13 cellular contexts compared by ENCODE assay signal in the genomic region with DNA sequence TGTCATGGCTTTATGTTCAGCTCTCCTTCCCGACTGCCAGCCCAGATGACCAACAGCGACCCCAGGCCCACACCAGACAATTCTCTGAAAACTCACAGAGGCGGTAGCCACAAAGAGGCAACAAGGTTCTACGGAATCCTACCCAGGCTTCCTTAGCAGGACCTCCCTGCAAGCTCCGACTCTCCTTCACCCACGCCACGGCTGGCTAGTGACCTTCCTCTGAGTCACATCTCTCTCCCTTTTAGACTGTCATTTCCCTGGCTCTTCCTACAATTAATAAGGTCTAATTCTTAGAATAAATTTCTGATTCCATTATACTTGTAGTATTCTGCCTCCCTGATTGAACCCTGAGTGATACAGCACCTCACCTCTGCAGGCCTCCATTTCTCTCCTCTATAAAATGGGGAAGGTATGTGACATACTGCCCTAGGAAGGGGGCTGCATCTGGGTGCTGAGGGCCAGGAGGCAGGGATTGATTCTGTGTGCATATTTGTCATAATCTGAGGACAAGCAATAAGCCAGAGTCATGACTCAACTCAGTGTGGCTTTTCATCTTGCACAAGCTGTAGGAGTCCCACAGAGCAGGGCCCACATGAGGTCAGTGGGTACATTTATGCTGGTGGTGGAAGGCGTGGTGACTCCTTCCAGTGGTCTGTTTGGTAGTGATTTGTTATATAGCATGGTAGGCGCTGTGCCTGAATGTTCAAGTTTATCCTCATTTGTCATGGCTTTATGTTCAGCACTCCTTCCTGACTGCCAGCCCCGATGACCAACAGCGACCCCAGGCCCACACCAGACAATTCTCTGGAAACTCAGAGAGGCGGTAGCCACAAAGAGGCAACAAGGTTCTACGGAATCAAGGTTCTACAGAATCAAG. TPM values are rescaled to one million over a fixed set of nuclear protein-coding genes. Genes with fewer than 3 reads are reported as not detected.
DNase-seq lines count a peak whose midpoint lies in the region; ATAC-seq, FAIRE-seq and TF ChIP-seq lines count a peak whose summit lies in the region.
"Had no signal": no experiment of that assay in that cellular context is flagged by ENCODE, and none has a peak within 500 bp of the region (broad histone marks: within the 10 kb centered on the region; RNA-seq: fewer than 3 reads in every experiment).

No MANE protein-coding gene starts in this region.

- DNase-seq in GM03348 (ENCODE audit: low spot score) (peak; percentile 73), M059J (ENCODE audit: low read depth) (peak; percentile 63), GM12878 (ENCODE audit: low read depth, low spot score) (no peak), trophoblast cell (peak; percentile 92), NCI-H345 (lab: John Stamatoyannopoulos, UW) (no peak), DMS153 (lab: John Stamatoyannopoulos, UW) (no peak), iPS-NIHi11 (ENCODE audit: low spot score) (no peak)
- DNase-seq: activated CD4-positive, alpha-beta T cell treated with anti-CD3 and anti-CD28 coated beads, Interleukin-2, amount 50 U/mL, for 48 hours; DMS79 treated with DMSO at 0.1 percent for 48 hours; gastrocnemius medialis; left ventricle myocardium superior had no signal

- no TSS peak for BruUV-seq in GM12878 (replicated peaks; lab: Mats Ljungman, UMichigan)

- no peak overlapping the region for H3K14ac ChIP-seq in trophoblast cell (ENCODE audit: low read length)

- in situ Hi-C loops in GM12878 (cut with MboI) = no loop called here

- H4K8ac ChIP-seq in trophoblast cell (ENCODE audit: low read depth, low read length) = no peak overlapping the region

- CTCF ChIA-PET in GM12878 (lab: Yijun Ruan, JAX) = interaction anchor here (0.6 to 1.1 kb wide), 3 partner anchors 17 to 713 kb away, joined by 3 read pairs; no protein-coding TSS in a partner anchor

- H2AFZ ChIP-seq in GM12878 (ENCODE audit: control insufficient read depth, low read depth, low read length) = no peak overlapping the region
- H2AFZ ChIP-seq in trophoblast cell (ENCODE audit: insufficient read depth, low read length, poor library complexity) = no peak overlapping the region

- H2BK5ac ChIP-seq in trophoblast cell (ENCODE audit: low read depth, low read length, poor library complexity) = no peak overlapping the region

- H2BK120ac ChIP-seq in trophoblast cell (ENCODE audit: insufficient read depth, low read length, poor library complexity) = no peak overlapping the region

- RAD21 ChIA-PET in GM12878 (lab: Charles Lee; ENCODE audit: unreplicated experiment) = no interaction called here

- no peak overlapping the region for H3K18ac ChIP-seq in trophoblast cell (ENCODE audit: low read length)

- H3K4me1 ChIP-seq in GM12878 (ENCODE audit: control insufficient read depth, insufficient read depth, low read length) (no peaks in the 10 kb centered on the region), trophoblast cell (ENCODE audit: control insufficient read depth in 1 of 2, insufficient read depth in 2 of 2, low read length in 2 of 2) (peaks cover 9 to 17% of the 10 kb centered on the region in 2 experiments)
- H3K4me1 ChIP-seq: gastrocnemius medialis, pancreas had no signal

- peak; percentile 32; the same call in 1 of the 3 replicates for ATAC-seq in GM12878
- ATAC-seq: gastrocnemius medialis, left ventricle myocardium superior, pancreas had no signal

- no peak overlapping the region for H2AK5ac ChIP-seq in trophoblast cell (ENCODE audit: low read length)

- H3K27ac ChIP-seq in GM12878 (ENCODE audit: control insufficient read depth, insufficient read depth) (no peak overlapping the region), trophoblast cell (ENCODE audit: low read depth, low read length) (no peak overlapping the region)
- H3K27ac ChIP-seq: gastrocnemius medialis, KMS-11, pancreas had no signal

- no peak overlapping the region for H3K9ac ChIP-seq in GM12878 (ENCODE audit: control insufficient read depth, insufficient read depth, low read length)
- H3K9ac ChIP-seq in trophoblast cell (ENCODE audit: low read length) = no peak overlapping the region
- H3K9ac ChIP-seq: KMS-11 had no signal

- no peaks in the 10 kb centered on the region for H3K27me3 ChIP-seq in GM12878 (replicated peaks in 1 of 2; ENCODE audit: control insufficient read depth in 2 of 2, insufficient read depth in 2 of 2, low read length in 1 of 2)
- no peaks in the 10 kb centered on the region for H3K27me3 ChIP-seq in trophoblast cell (ENCODE audit: insufficient read depth, low read length)
- H3K27me3 ChIP-seq: pancreas had no signal

- H3K4me2 ChIP-seq in GM12878 (ENCODE audit: control insufficient read depth, insufficient read depth) = no peak overlapping the region
- no peak overlapping the region for H3K4me2 ChIP-seq in trophoblast cell (ENCODE audit: low read length)
- H3K4me2 ChIP-seq: KMS-11 had no signal

- H3K4me3 ChIP-seq in GM12878 (no peak overlapping the region), trophoblast cell (ENCODE audit: low read depth, low read length) (no peak overlapping the region)
- H3K4me3 ChIP-seq: gastrocnemius medialis, pancreas had no signal

- no peak for TF ChIP-seq POLR2A in GM12878 (IDR thresholded peaks at IDR 0.05; ENCODE audit: low read depth, low read length)

- 45% methylated on average over 13 of the region's 13 CpGs for WGBS in GM12878 (ENCODE audit: insufficient coverage, insufficient replicate concordance, low lambda C conversion rate, missing lambda C conversion rate)
- WGBS in trophoblast cell (ENCODE audit: extremely low coverage, insufficient coverage, insufficient read length) = no CpG with 5 or more reads among the region's 13 CpGs

- SMC1A ChIA-PET in GM12878 (lab: Charles Lee; ENCODE audit: uncharacterized antibody, unreplicated experiment) = interaction anchor here (0.7 kb wide), 1 partner anchor 823 kb away, joined by 3 read pairs; no protein-coding TSS in a partner anchor

- TF ChIP-seq EP300 in GM12878 (IDR thresholded peaks at IDR 0.05; ENCODE audit: borderline replicate concordance in 1 of 2, control insufficient read depth in 1 of 2, low read depth in 2 of 2, low read length in 2 of 2) = no peak

- POLR2A ChIA-PET in GM12878 (lab: Charles Lee) = no interaction called here

- H2BK12ac ChIP-seq in trophoblast cell (ENCODE audit: low read length) = no peak overlapping the region

- no peaks in the 10 kb centered on the region for H3K79me2 ChIP-seq in GM12878 (ENCODE audit: control insufficient read depth, insufficient read depth, low read length)
- H3K79me2 ChIP-seq in trophoblast cell (ENCODE audit: control insufficient read depth, insufficient read depth, low read length, poor library complexity) = no peaks in the 10 kb centered on the region

- H4K12ac ChIP-seq in trophoblast cell (ENCODE audit: low read depth, low read length) = no peak overlapping the region

- no peaks in the 10 kb centered on the region for H3K9me3 ChIP-seq in GM12878 (replicated peaks; ENCODE audit: control insufficient read depth, insufficient read depth, low read length)
- H3K9me3 ChIP-seq in trophoblast cell (ENCODE audit: insufficient read depth, low read depth, low read length) = no peaks in the 10 kb centered on the region
- H3K9me3 ChIP-seq: gastrocnemius medialis, pancreas had no signal

- intact Hi-C loops in GM12878 (cut with micrococcal nuclease; ENCODE audit: unreplicated experiment) = no loop called here

- TF ChIP-seq RAD21 in GM12878 (IDR thresholded peaks at IDR 0.05; ENCODE audit: insufficient read depth, low read depth, low read length) = no peak

- no peak for FAIRE-seq in GM12878 (lab: Jason Lieb, UNC)
- FAIRE-seq: pancreas had no signal

- no peak overlapping the region for H3K4ac ChIP-seq in trophoblast cell (ENCODE audit: low read depth, low read length)

- H4K20me1 ChIP-seq in GM12878 (ENCODE audit: control insufficient read depth, insufficient read depth) = no peaks in the 10 kb centered on the region

- no peak overlapping the region for H4K91ac ChIP-seq in trophoblast cell (ENCODE audit: low read depth, low read length)

- H3K36me3 ChIP-seq in GM12878 (ENCODE audit: control insufficient read depth in 2 of 2, insufficient read depth in 2 of 2, low read length in 1 of 2) (no peaks in the 10 kb centered on the region), trophoblast cell (ENCODE audit: control insufficient read depth in 1 of 2, insufficient read depth in 2 of 2, low read length in 2 of 2) (no peaks in the 10 kb centered on the region)
- H3K36me3 ChIP-seq: gastrocnemius medialis, pancreas had no signal

- no peaks in the 10 kb centered on the region for H3K79me1 ChIP-seq in trophoblast cell (ENCODE audit: low read length)

- H3K23ac ChIP-seq in trophoblast cell (ENCODE audit: low read length) = no peak overlapping the region

- TF ChIP-seq CTCF in GM12878 (IDR thresholded peaks at IDR 0.05 in 2 of 3, conservative IDR thresholded peaks at IDR 0.05 in 1 of 3; ENCODE audit: control insufficient read depth in 2 of 3, extremely low read depth in 1 of 3, insufficient read depth in 1 of 3, low read depth in 3 of 3, low read length in 3 of 3) = no peak

TF ChIP-seq in GM12878, 131 proteins besides CTCF, POLR2A, EP300 and RAD21:
- no peak for TF ChIP-seq TBL1XR1 (IDR thresholded peaks at IDR 0.05; ENCODE audit: low read depth, low read length)

RNA-seq across cellular contexts. Expression of a gene that starts 46.2 kb away (rescaled TPM):
- 0.25 TPM in 1 of 2 replicates, not detected in the other for total RNA-seq in M059J (2014; rRNA removed; shearing (Covaris generic))
- 0.59 and 1.4 TPM in 2 replicates for total RNA-seq in GM12878 (2013; cell fraction: nucleolus; rRNA removed)
- total RNA-seq in GM12878 (2014; rRNA removed) (0.49 and 2.0 TPM in 2 replicates), GM12878 (2014; rRNA removed; fragmentation: Illumina TruSeq; extraction: Trizol) (0.76 and 0.83 TPM in 2 replicates), GM12878 (2021) (1.5 and 1.8 TPM in 2 replicates)
- 0.50 TPM for polyA plus RNA-seq in GM12878 (2011; ENCODE audit: low read depth)
- polyA plus RNA-seq in GM12878 (2011; rRNA removed) (0.04 TPM in 1 of 2 replicates, not detected in the other), GM12878 (2014; fragmentation: Illumina TruSeq; extraction: Trizol) (0.05 and 0.90 TPM in 2 replicates), GM12878 (2014; fragmentation: Nextera tagmentation; extraction: Ambion mirVana) (under 1 TPM; 0.06 to 0.22 TPM), GM12878 (2014; rRNA removed) (0.99 and 1.5 TPM in 2 replicates), GM12878 (2016; fragmentation: Nextera tagmentation; extraction: Ambion mirVana) (1 to 10 TPM; 1.6 to 1.7 TPM)
- polyA plus RNA-seq in GM12878 (2011; cell fraction: cytosol; rRNA removed) = 0.07 and 0.24 TPM in 2 replicates
- 0.28 and 1.0 TPM in 2 replicates for polyA plus RNA-seq in GM12878 (2011; cell fraction: nucleus; rRNA removed)
- 0.48 and 0.60 TPM in 2 replicates for polyA plus RNA-seq in GM12878 (2012)
- polyA minus RNA-seq in GM12878 (2011; rRNA and poly(A)+ RNA removed) = not detected in 2 replicates
- 0.73 TPM in 1 of 2 replicates, not detected in the other for polyA minus RNA-seq in GM12878 (2011; cell fraction: cytosol; rRNA and poly(A)+ RNA removed)
- not detected in 2 replicates for polyA minus RNA-seq in GM12878 (2011; cell fraction: nucleus; rRNA and poly(A)+ RNA removed)
- polyA plus RNA-seq in trophoblast cell (2013) = 3.6 and 3.9 TPM in 2 replicates

Comparison
In these comparisons a context has a peak if more than half of its experiments do, and no peak if none do; other contexts are left out.
1. DNase-seq: peak in GM03348 (single experiment), M059J (single experiment) and trophoblast cell (2 of 2); none in GM12878 (single experiment), NCI-H345 (single experiment), DMS153 (single experiment) and iPS-NIHi11 (single experiment).